Comparison of ENCODE assay signal across 8 cellular contexts in the genomic region with DNA sequence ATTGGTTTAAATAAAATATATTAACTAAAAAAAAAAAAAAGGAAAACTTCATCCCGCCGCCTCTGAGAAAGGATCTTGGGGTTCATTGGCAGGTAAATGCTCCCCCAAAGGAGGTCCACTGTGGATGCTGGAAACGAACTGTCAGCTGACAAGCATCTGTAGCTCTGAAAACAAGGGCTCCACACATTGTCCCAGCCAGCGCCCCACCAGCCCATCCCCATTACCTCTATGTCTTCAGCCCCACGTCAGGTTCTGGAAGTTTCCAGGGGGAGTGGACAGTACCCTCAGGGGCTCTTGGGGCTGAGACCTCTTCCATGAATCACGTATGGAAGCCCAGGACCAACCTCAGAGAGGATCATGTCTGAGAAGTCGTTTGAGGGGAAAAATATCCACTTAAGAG.
DNase-seq lines count a peak whose midpoint lies in the region; ATAC-seq and TF ChIP-seq lines count a peak whose summit lies in the region.

No MANE protein-coding gene starts in this region.

- H3K4me3 ChIP-seq in coronary artery (peak overlapping the region; percentile 85), vagina (peak overlapping the region; percentile 71 to 77)

- peaks cover 75% of the 10 kb centered on the region for H3K4me1 ChIP-seq in vagina

- no peaks in the 10 kb centered on the region for H3K36me3 ChIP-seq in vagina

- H3K27me3 ChIP-seq in vagina, result no peaks in the 10 kb centered on the region

- intact Hi-C loops in left cardiac atrium (cut with DNase I), result no loop called here
- intact Hi-C loops in cardiac septum (cut with DNase I), result no loop called here
- intact Hi-C loops in vagina (cut with DNase I), result no loop called here

- TF ChIP-seq CTCF in coronary artery (IDR thresholded peaks at IDR 0.05) (no peak), vagina (IDR thresholded peaks at IDR 0.05) (no peak), GM13976 (IDR thresholded peaks at IDR 0.05; ENCODE audit: borderline replicate concordance, control extremely low read depth, extremely low read depth, insufficient read depth, missing control alignments) (no peak)

- in situ Hi-C loops in GM13976 (cut with MboI; ENCODE audit: low sequenced_read_pairs, unreplicated experiment), result no loop called here

- no peaks in the 10 kb centered on the region for H3K9me3 ChIP-seq in vagina

- H3K27ac ChIP-seq in coronary artery (peak overlapping the region; percentile 94 to 95), vagina (peak overlapping the region; percentile 100)

- ATAC-seq in left cardiac atrium, result no peak
- no peak for ATAC-seq in GM18873 (IDR thresholded peaks at IDR 0.05; ENCODE audit: low FRiP score, unreplicated experiment)

- no peak for TF ChIP-seq POLR2A in vagina (IDR thresholded peaks at IDR 0.05)

- DNase-seq in left cardiac atrium (peak; percentile 15), cardiac septum (ENCODE audit: low spot score) (no peak), coronary artery (ENCODE audit: low spot score) (peak; percentile 70), myocyte (ENCODE audit: low read depth) (peak; percentile 28), vagina (ENCODE audit: extremely low spot score in 2 of 2) (no peak), GM13976 (ENCODE audit: low spot score) (no peak), 8988T (no peak)

Comparison
In these comparisons a context has a peak if more than half of its experiments do, and no peak if none do; other contexts are left out.
1. DNase-seq: peak in left cardiac atrium (single experiment), coronary artery (single experiment) and myocyte (single experiment); none in cardiac septum (single experiment), vagina (0 of 2), GM13976 (single experiment) and 8988T (single experiment).